ENCODE assay signal across 1 cellular context in the genomic region with DNA sequence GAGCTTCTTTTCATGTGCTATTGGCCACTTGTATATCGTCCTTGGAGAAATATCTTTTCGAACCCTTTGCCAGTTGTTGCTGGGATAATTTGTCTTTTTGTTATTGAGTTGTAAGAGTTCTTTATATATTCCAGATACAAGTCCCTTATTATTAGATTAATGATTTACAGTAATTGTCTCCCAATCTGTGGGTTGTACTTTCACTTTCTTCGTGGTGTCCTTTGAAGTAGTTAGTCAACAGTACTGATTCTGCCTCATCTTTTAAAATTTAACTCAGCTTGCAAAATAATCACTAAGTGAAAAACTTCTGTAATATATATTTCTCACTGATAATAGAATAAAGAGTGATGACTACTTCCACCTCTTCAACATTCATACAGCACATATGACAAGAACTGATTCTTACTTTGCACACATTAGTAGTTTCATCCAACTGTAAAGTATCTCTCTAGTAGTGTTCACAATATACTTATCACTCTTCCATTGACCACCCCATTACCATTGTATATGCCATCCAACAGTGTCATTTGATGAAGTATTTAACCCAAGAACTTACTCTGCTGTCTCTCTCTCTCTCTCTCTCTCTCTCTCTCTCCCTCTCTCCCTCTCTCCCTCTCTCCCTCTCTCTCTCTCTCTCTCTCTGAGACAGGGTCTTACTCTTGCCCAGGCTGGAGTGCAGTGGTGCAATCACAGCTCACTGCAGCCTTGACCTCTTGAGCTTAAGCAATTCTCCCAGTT.
A peak's percentile ranks its signal among the peaks of the same experiment; 100 is the strongest.
TF ChIP-seq lines count a peak whose summit lies in the region.

No MANE protein-coding gene starts in this region.

TF ChIP-seq in HepG2, 621 proteins besides CTCF, POLR2A, EP300 and RAD21 (continued from another document and continues in another):
- TF ChIP-seq, protein P1, sequence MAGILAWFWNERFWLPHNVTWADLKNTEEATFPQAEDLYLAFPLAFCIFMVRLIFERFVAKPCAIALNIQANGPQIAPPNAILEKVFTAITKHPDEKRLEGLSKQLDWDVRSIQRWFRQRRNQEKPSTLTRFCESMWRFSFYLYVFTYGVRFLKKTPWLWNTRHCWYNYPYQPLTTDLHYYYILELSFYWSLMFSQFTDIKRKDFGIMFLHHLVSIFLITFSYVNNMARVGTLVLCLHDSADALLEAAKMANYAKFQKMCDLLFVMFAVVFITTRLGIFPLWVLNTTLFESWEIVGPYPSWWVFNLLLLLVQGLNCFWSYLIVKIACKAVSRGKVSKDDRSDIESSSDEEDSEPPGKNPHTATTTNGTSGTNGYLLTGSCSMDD (CRISPR knock-in tag; IDR thresholded peaks at IDR 0.05), result no peak
- TF ChIP-seq, protein P2, sequence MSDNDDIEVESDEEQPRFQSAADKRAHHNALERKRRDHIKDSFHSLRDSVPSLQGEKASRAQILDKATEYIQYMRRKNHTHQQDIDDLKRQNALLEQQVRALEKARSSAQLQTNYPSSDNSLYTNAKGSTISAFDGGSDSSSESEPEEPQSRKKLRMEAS (IDR thresholded peaks at IDR 0.05), result no peak
- TF ChIP-seq SMARCC2 (IDR thresholded peaks at IDR 0.05) (no peak), ZNF562 (CRISPR knock-in tag; IDR thresholded peaks at IDR 0.05; ENCODE audit: borderline replicate concordance) (no peak), HNRNPLL (IDR thresholded peaks at IDR 0.05; ENCODE audit: low read depth, low read length, poor library complexity, severe bottlenecking) (no peak), YEATS4 (CRISPR knock-in tag; IDR thresholded peaks at IDR 0.05; ENCODE audit: borderline replicate concordance) (0 out of 2 replicates have a peak, but pooled peaks have one; percentile 43), HOXA5 (CRISPR knock-in tag; IDR thresholded peaks at IDR 0.05) (peak; percentile 56; the same call in 1 of the 2 replicates), ZNF605 (CRISPR knock-in tag; IDR thresholded peaks at IDR 0.05) (no peak), ZFP1 (CRISPR knock-in tag; IDR thresholded peaks at IDR 0.05) (no peak), HNRNPUL1 (IDR thresholded peaks at IDR 0.05; ENCODE audit: low read depth, low read length) (peak; percentile 99), ZNF788 (CRISPR knock-in tag; IDR thresholded peaks at IDR 0.05; ENCODE audit: borderline replicate concordance) (peak; percentile 64; the same call in 1 of the 2 replicates), HMGA1 (CRISPR knock-in tag; conservative IDR thresholded peaks at IDR 0.05) (no peak), KLF13 (CRISPR knock-in tag; IDR thresholded peaks at IDR 0.05) (no peak), SP5 (CRISPR knock-in tag; IDR thresholded peaks at IDR 0.05; ENCODE audit: borderline replicate concordance, low read depth) (no peak), TEAD3 (CRISPR knock-in tag; optimal IDR thresholded peaks at IDR 0.05; ENCODE audit: borderline replicate concordance) (no peak), ZNF672 (CRISPR knock-in tag; IDR thresholded peaks at IDR 0.05) (no peak), ZFP82 (CRISPR knock-in tag; IDR thresholded peaks at IDR 0.05; ENCODE audit: borderline replicate concordance) (no peak), MAFK (conservative IDR thresholded peaks at IDR 0.05 in 1 of 2, IDR thresholded peaks at IDR 0.05 in 1 of 2; ENCODE audit: low read length in 2 of 2) (peak in 1 of 2 experiments; percentile 34; a peak in 1 of 4 replicates), MEIS2 (CRISPR knock-in tag; IDR thresholded peaks at IDR 0.05) (no peak), MEF2D (CRISPR knock-in tag; IDR thresholded peaks at IDR 0.05) (peak; percentile 34; the same call in 1 of the 2 replicates), ZKSCAN8 (CRISPR knock-in tag; IDR thresholded peaks at IDR 0.05; ENCODE audit: borderline replicate concordance) (no peak)
- TF ChIP-seq, protein P3, sequence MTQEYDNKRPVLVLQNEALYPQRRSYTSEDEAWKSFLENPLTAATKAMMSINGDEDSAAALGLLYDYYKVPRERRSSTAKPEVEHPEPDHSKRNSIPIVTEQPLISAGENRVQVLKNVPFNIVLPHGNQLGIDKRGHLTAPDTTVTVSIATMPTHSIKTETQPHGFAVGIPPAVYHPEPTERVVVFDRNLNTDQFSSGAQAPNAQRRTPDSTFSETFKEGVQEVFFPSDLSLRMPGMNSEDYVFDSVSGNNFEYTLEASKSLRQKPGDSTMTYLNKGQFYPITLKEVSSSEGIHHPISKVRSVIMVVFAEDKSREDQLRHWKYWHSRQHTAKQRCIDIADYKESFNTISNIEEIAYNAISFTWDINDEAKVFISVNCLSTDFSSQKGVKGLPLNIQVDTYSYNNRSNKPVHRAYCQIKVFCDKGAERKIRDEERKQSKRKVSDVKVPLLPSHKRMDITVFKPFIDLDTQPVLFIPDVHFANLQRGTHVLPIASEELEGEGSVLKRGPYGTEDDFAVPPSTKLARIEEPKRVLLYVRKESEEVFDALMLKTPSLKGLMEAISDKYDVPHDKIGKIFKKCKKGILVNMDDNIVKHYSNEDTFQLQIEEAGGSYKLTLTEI (CRISPR knock-in tag; conservative IDR thresholded peaks at IDR 0.05), result no peak
- TF ChIP-seq, protein P4, sequence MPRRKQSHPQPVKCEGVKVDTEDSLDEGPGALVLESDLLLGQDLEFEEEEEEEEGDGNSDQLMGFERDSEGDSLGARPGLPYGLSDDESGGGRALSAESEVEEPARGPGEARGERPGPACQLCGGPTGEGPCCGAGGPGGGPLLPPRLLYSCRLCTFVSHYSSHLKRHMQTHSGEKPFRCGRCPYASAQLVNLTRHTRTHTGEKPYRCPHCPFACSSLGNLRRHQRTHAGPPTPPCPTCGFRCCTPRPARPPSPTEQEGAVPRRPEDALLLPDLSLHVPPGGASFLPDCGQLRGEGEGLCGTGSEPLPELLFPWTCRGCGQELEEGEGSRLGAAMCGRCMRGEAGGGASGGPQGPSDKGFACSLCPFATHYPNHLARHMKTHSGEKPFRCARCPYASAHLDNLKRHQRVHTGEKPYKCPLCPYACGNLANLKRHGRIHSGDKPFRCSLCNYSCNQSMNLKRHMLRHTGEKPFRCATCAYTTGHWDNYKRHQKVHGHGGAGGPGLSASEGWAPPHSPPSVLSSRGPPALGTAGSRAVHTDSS (CRISPR knock-in tag; conservative IDR thresholded peaks at IDR 0.05), result no peak
- TF ChIP-seq, protein P5, sequence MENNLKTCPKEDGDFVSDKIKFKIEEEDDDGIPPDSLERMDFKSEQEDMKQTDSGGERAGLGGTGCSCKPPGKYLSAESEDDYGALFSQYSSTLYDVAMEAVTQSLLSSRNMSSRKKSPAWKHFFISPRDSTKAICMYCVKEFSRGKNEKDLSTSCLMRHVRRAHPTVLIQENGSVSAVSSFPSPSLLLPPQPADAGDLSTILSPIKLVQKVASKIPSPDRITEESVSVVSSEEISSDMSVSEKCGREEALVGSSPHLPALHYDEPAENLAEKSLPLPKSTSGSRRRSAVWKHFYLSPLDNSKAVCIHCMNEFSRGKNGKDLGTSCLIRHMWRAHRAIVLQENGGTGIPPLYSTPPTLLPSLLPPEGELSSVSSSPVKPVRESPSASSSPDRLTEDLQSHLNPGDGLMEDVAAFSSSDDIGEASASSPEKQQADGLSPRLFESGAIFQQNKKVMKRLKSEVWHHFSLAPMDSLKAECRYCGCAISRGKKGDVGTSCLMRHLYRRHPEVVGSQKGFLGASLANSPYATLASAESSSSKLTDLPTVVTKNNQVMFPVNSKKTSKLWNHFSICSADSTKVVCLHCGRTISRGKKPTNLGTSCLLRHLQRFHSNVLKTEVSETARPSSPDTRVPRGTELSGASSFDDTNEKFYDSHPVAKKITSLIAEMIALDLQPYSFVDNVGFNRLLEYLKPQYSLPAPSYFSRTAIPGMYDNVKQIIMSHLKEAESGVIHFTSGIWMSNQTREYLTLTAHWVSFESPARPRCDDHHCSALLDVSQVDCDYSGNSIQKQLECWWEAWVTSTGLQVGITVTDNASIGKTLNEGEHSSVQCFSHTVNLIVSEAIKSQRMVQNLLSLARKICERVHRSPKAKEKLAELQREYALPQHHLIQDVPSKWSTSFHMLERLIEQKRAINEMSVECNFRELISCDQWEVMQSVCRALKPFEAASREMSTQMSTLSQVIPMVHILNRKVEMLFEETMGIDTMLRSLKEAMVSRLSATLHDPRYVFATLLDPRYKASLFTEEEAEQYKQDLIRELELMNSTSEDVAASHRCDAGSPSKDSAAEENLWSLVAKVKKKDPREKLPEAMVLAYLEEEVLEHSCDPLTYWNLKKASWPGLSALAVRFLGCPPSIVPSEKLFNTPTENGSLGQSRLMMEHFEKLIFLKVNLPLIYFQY (CRISPR knock-in tag; IDR thresholded peaks at IDR 0.05; ENCODE audit: borderline replicate concordance), result no peak
- TF ChIP-seq, protein P6, sequence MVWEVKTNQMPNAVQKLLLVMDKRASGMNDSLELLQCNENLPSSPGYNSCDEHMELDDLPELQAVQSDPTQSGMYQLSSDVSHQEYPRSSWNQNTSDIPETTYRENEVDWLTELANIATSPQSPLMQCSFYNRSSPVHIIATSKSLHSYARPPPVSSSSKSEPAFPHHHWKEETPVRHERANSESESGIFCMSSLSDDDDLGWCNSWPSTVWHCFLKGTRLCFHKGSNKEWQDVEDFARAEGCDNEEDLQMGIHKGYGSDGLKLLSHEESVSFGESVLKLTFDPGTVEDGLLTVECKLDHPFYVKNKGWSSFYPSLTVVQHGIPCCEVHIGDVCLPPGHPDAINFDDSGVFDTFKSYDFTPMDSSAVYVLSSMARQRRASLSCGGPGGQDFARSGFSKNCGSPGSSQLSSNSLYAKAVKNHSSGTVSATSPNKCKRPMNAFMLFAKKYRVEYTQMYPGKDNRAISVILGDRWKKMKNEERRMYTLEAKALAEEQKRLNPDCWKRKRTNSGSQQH (CRISPR knock-in tag; IDR thresholded peaks at IDR 0.05; ENCODE audit: low read depth), result no peak
- TF ChIP-seq, protein P7, sequence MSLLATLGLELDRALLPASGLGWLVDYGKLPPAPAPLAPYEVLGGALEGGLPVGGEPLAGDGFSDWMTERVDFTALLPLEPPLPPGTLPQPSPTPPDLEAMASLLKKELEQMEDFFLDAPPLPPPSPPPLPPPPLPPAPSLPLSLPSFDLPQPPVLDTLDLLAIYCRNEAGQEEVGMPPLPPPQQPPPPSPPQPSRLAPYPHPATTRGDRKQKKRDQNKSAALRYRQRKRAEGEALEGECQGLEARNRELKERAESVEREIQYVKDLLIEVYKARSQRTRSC (CRISPR knock-in tag; IDR thresholded peaks at IDR 0.05; ENCODE audit: low read depth), result no peak
- TF ChIP-seq, protein P8, sequence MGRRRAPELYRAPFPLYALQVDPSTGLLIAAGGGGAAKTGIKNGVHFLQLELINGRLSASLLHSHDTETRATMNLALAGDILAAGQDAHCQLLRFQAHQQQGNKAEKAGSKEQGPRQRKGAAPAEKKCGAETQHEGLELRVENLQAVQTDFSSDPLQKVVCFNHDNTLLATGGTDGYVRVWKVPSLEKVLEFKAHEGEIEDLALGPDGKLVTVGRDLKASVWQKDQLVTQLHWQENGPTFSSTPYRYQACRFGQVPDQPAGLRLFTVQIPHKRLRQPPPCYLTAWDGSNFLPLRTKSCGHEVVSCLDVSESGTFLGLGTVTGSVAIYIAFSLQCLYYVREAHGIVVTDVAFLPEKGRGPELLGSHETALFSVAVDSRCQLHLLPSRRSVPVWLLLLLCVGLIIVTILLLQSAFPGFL (CRISPR knock-in tag; IDR thresholded peaks at IDR 0.05), result no peak
- TF ChIP-seq, protein P9, sequence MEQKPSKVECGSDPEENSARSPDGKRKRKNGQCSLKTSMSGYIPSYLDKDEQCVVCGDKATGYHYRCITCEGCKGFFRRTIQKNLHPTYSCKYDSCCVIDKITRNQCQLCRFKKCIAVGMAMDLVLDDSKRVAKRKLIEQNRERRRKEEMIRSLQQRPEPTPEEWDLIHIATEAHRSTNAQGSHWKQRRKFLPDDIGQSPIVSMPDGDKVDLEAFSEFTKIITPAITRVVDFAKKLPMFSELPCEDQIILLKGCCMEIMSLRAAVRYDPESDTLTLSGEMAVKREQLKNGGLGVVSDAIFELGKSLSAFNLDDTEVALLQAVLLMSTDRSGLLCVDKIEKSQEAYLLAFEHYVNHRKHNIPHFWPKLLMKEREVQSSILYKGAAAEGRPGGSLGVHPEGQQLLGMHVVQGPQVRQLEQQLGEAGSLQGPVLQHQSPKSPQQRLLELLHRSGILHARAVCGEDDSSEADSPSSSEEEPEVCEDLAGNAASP (CRISPR knock-in tag; IDR thresholded peaks at IDR 0.05; ENCODE audit: borderline replicate concordance), result peak; percentile 47; the same call in 1 of the 2 replicates
- TF ChIP-seq, protein P10, sequence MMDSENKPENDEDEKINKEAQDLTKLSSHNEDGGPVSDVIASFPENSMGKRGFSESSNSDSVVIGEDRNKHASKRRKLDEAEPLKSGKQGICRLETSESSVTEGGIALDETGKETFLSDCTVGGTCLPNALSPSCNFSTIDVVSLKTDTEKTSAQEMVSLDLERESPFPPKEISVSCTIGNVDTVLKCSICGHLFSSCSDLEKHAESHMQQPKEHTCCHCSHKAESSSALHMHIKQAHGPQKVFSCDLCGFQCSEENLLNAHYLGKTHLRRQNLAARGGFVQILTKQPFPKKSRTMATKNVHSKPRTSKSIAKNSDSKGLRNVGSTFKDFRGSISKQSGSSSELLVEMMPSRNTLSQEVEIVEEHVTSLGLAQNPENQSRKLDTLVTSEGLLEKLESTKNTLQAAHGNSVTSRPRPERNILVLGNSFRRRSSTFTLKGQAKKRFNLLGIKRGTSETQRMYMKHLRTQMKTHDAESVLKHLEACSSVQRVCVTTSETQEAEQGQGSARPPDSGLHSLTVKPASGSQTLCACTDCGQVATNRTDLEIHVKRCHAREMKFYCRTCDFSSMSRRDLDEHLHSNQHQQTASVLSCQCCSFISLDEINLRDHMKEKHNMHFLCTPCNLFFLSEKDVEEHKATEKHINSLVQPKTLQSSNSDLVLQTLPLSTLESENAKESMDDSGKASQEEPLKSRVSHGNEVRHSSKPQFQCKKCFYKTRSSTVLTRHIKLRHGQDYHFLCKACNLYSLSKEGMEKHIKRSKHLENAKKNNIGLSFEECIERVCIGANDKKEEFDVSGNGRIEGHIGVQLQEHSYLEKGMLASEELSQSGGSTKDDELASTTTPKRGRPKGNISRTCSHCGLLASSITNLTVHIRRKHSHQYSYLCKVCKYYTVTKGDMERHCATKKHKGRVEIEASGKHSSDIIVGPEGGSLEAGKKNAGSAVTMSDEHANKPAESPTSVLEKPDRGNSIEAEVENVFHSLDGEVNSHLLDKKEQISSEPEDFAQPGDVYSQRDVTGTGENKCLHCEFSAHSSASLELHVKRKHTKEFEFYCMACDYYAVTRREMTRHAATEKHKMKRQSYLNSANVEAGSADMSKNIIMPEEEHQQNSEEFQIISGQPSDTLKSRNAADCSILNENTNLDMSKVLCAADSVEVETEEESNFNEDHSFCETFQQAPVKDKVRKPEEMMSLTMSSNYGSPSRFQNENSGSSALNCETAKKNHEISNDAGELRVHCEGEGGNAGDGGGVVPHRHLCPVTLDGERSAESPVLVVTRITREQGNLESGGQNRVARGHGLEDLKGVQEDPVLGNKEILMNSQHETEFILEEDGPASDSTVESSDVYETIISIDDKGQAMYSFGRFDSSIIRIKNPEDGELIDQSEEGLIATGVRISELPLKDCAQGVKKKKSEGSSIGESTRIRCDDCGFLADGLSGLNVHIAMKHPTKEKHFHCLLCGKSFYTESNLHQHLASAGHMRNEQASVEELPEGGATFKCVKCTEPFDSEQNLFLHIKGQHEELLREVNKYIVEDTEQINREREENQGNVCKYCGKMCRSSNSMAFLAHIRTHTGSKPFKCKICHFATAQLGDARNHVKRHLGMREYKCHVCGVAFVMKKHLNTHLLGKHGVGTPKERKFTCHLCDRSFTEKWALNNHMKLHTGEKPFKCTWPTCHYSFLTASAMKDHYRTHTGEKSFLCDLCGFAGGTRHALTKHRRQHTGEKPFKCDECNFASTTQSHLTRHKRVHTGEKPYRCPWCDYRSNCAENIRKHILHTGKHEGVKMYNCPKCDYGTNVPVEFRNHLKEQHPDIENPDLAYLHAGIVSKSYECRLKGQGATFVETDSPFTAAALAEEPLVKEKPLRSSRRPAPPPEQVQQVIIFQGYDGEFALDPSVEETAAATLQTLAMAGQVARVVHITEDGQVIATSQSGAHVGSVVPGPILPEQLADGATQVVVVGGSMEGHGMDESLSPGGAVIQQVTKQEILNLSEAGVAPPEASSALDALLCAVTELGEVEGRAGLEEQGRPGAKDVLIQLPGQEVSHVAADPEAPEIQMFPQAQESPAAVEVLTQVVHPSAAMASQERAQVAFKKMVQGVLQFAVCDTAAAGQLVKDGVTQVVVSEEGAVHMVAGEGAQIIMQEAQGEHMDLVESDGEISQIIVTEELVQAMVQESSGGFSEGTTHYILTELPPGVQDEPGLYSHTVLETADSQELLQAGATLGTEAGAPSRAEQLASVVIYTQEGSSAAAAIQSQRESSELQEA (CRISPR knock-in tag; IDR thresholded peaks at IDR 0.05; ENCODE audit: not compliant biosample characterization), result no peak
